In genomic region chr5:142870552-142870951, GRCh38 we compare ENCODE assay signal across 15 cellular contexts.
DNase-seq lines count a peak whose midpoint lies in the region; ATAC-seq, FAIRE-seq and TF ChIP-seq lines count a peak whose summit lies in the region.
"Had no signal": no experiment of that assay in that cellular context is flagged by ENCODE, and none has a peak within 500 bp of the region (broad histone marks: within the 10 kb centered on the region; RNA-seq: fewer than 3 reads in every experiment).

No MANE protein-coding gene starts in this region.

- no peak for DNase-seq in breast epithelium (ENCODE audit: low spot score in 2 of 2)
- no peak for DNase-seq in MCF 10A (ENCODE audit: unreplicated experiment)
- no peak for DNase-seq in keratinocyte (ENCODE audit: low read depth, low spot score)
- no peak for DNase-seq in osteocyte (ENCODE audit: extremely low spot score, unreplicated experiment)
- DNase-seq in NCI-H1105 (lab: John Stamatoyannopoulos, UW): no peak
- DNase-seq in T-helper 2 cell treated with Interferon-gamma antibody and Interleukin-4, amounts not matched to agents 5 μg/mL and 100 μg/mL, for 36 hours (ENCODE audit: low spot score): no peak
- no peak for DNase-seq in midbrain (lab: John Stamatoyannopoulos, UW)
- DNase-seq: MM.1S, NCI-H1930, NCI-H510A had no signal

- dilution Hi-C loops in keratinocyte (cut with MboI; ENCODE audit: extremely low pct_ligation_motif_present, low sequenced_read_pairs): loop anchor here (10.0 kb wide), 1 partner anchor 146 kb away; no protein-coding TSS in a partner anchor

- no peak overlapping the region for H3K9ac ChIP-seq in keratinocyte (ENCODE audit: control insufficient read depth, extremely low read depth, insufficient read depth, low read length)
- H3K9ac ChIP-seq: BLaER1 treated with 17β-estradiol and CSF1 and Interleukin-3, amounts not matched to agents 10 nM and 100 nM; KMS-11 had no signal

- H3K79me2 ChIP-seq in keratinocyte (ENCODE audit: control insufficient read depth, insufficient read depth, low read length): no peaks in the 10 kb centered on the region

- H3K27me3 Mint-ChIP-seq in MCF 10A (ENCODE audit: insufficient read depth, unreplicated experiment) (no peaks in the 10 kb centered on the region), osteocyte (ENCODE audit: unreplicated experiment) (no peaks in the 10 kb centered on the region)
- H3K27me3 Mint-ChIP-seq in T-helper 2 cell treated with Interferon-gamma antibody and Interleukin-4, amounts not matched to agents 5 μg/mL and 100 μg/mL, for 36 hours (ENCODE audit: low read depth): no peaks in the 10 kb centered on the region

- intact Hi-C loops in breast epithelium (cut with DNase I; ENCODE audit: low total_unique reads) (no loop called here), MCF 10A (cut with micrococcal nuclease) (loop anchor here (5.0 kb wide), 1 partner anchor 48 kb away; no protein-coding TSS in a partner anchor)

- CTCF ChIA-PET in MCF 10A (lab: Yijun Ruan, JAX): interaction anchor here (0.5 to 26.6 kb wide), 15 partner anchors 11 to 877 kb away, joined by 3 to 1942 read pairs (median 4); partner anchors contain the start of gene ARHGAP26

- H3K4me2 ChIP-seq in keratinocyte (ENCODE audit: control insufficient read depth, extremely low read depth, insufficient read depth, low read depth, low read length): peak overlapping the region; percentile 59
- H3K4me2 ChIP-seq: KMS-11 had no signal

- H3K9me3 ChIP-seq in breast epithelium: no peaks in the 10 kb centered on the region
- H3K9me3 ChIP-seq in keratinocyte (ENCODE audit: control insufficient read depth, low read depth, low read length): no peaks in the 10 kb centered on the region
- H3K9me3 ChIP-seq: BLaER1 treated with 17β-estradiol and CSF1 and Interleukin-3, amounts not matched to agents 10 nM and 100 nM had no signal

- H3K9me3 Mint-ChIP-seq in MCF 10A (ENCODE audit: unreplicated experiment) (no peaks in the 10 kb centered on the region), osteocyte (ENCODE audit: unreplicated experiment) (no peaks in the 10 kb centered on the region)
- H3K9me3 Mint-ChIP-seq in T-helper 2 cell treated with Interferon-gamma antibody and Interleukin-4, amounts not matched to agents 5 μg/mL and 100 μg/mL, for 36 hours: no peaks in the 10 kb centered on the region

- no peak overlapping the region for H2AFZ ChIP-seq in keratinocyte (ENCODE audit: control insufficient read depth, low read length)

- peaks cover 68% of the 10 kb centered on the region for H3K4me1 Mint-ChIP-seq in MCF 10A (ENCODE audit: insufficient read depth, unreplicated experiment)
- H3K4me1 Mint-ChIP-seq in osteocyte (ENCODE audit: unreplicated experiment): peaks cover 82% of the 10 kb centered on the region
- H3K4me1 Mint-ChIP-seq in T-helper 2 cell treated with Interferon-gamma antibody and Interleukin-4, amounts not matched to agents 5 μg/mL and 100 μg/mL, for 36 hours (ENCODE audit: low read depth): peaks cover 8% of the 10 kb centered on the region

- H3K27ac ChIP-seq in breast epithelium: peak overlapping the region; percentile 76 to 82
- no peak overlapping the region for H3K27ac ChIP-seq in keratinocyte (ENCODE audit: control insufficient read depth, insufficient read depth, low read length)
- H3K27ac ChIP-seq: 22Rv1; BLaER1 treated with 17β-estradiol and CSF1 and Interleukin-3, amounts not matched to agents 10 nM and 100 nM; KMS-11 had no signal

- no TSS peak for BruUV-seq in MCF 10A (replicated peaks; lab: Mats Ljungman, UMichigan)

- TF ChIP-seq POLR2A in breast epithelium (IDR thresholded peaks at IDR 0.05): no peak

- FAIRE-seq in keratinocyte (lab: Jason Lieb, UNC): no peak
- FAIRE-seq: H1 had no signal

- H3K4me1 ChIP-seq in breast epithelium: peaks cover 0 to 16% of the 10 kb centered on the region in 2 donors
- H3K4me1 ChIP-seq in keratinocyte (ENCODE audit: control insufficient read depth, extremely low read depth, insufficient read depth, low read length): peaks cover 37% of the 10 kb centered on the region

- TF ChIP-seq CTCF in breast epithelium (IDR thresholded peaks at IDR 0.05): no peak
- TF ChIP-seq CTCF in MCF 10A (IDR thresholded peaks at IDR 0.05; ENCODE audit: unreplicated experiment): no peak
- TF ChIP-seq CTCF in keratinocyte (optimal IDR thresholded peaks at IDR 0.05 in 1 of 3, IDR thresholded peaks at IDR 0.05 in 1 of 3, conservative IDR thresholded peaks at IDR 0.05 in 1 of 3; ENCODE audit: extremely low read depth in 1 of 3, insufficient read depth in 2 of 3, low read length in 3 of 3): no peak
- TF ChIP-seq CTCF in osteocyte (IDR thresholded peaks at IDR 0.05): no peak

- POLR2A ChIA-PET in MCF 10A (lab: Yijun Ruan, JAX): interaction anchor here (0.5 to 3.5 kb wide), 14 partner anchors 10 to 822 kb away, joined by 3 to 33 read pairs (median 4); partner anchors contain the start of gene ARHGAP26

- H3K4me3 ChIP-seq in breast epithelium: no peak overlapping the region
- no peak overlapping the region for H3K4me3 ChIP-seq in keratinocyte (ENCODE audit: control insufficient read depth in 2 of 3, extremely low read depth in 1 of 3, insufficient read depth in 2 of 3, low read depth in 1 of 3, low read length in 3 of 3)
- H3K4me3 ChIP-seq: BLaER1 treated with 17β-estradiol and CSF1 and Interleukin-3, amounts not matched to agents 10 nM and 100 nM had no signal

- ATAC-seq in GM19467 (IDR thresholded peaks at IDR 0.05; ENCODE audit: unreplicated experiment): no peak

- H4K20me1 ChIP-seq in keratinocyte (ENCODE audit: control insufficient read depth, extremely low read depth, insufficient read depth, low read length): no peaks in the 10 kb centered on the region

- H3K27me3 ChIP-seq in breast epithelium: no peaks in the 10 kb centered on the region
- H3K27me3 ChIP-seq in keratinocyte (ENCODE audit: control insufficient read depth, extremely low read depth, insufficient read depth, low read length): no peaks in the 10 kb centered on the region
- H3K27me3 ChIP-seq: BLaER1 treated with 17β-estradiol and CSF1 and Interleukin-3, amounts not matched to agents 10 nM and 100 nM had no signal

- H3K36me3 Mint-ChIP-seq in MCF 10A (ENCODE audit: insufficient read depth, unreplicated experiment) (no peaks in the 10 kb centered on the region), osteocyte (ENCODE audit: unreplicated experiment) (no peaks in the 10 kb centered on the region)
- H3K36me3 Mint-ChIP-seq in T-helper 2 cell treated with Interferon-gamma antibody and Interleukin-4, amounts not matched to agents 5 μg/mL and 100 μg/mL, for 36 hours (ENCODE audit: low read depth): no peaks in the 10 kb centered on the region

- H3K9me1 ChIP-seq in keratinocyte (ENCODE audit: control insufficient read depth, extremely low read depth, insufficient read depth, low read length): peaks cover 2% of the 10 kb centered on the region

- H3K27ac Mint-ChIP-seq in MCF 10A (ENCODE audit: low read depth, unreplicated experiment) (no peak overlapping the region), osteocyte (ENCODE audit: unreplicated experiment) (peak overlapping the region; percentile 50)
- H3K27ac Mint-ChIP-seq in T-helper 2 cell treated with Interferon-gamma antibody and Interleukin-4, amounts not matched to agents 5 μg/mL and 100 μg/mL, for 36 hours: no peak overlapping the region

- H3K4me3 Mint-ChIP-seq in MCF 10A (ENCODE audit: unreplicated experiment): no peak overlapping the region
- H3K4me3 Mint-ChIP-seq in osteocyte (ENCODE audit: unreplicated experiment): no peak overlapping the region
- H3K4me3 Mint-ChIP-seq in T-helper 2 cell treated with Interferon-gamma antibody and Interleukin-4, amounts not matched to agents 5 μg/mL and 100 μg/mL, for 36 hours: no peak overlapping the region

- no peaks in the 10 kb centered on the region for H3K36me3 ChIP-seq in breast epithelium
- no peaks in the 10 kb centered on the region for H3K36me3 ChIP-seq in keratinocyte (ENCODE audit: control insufficient read depth in 2 of 2, extremely low read depth in 1 of 2, insufficient read depth in 2 of 2, low read length in 2 of 2)
